ENCODE assay signal across 27 cellular contexts in genomic region chr1:7663451-7664146, GRCh38.
DNase-seq lines count a peak whose midpoint lies in the region; ATAC-seq, FAIRE-seq and TF ChIP-seq lines count a peak whose summit lies in the region.
"Had no signal": no experiment of that assay in that cellular context is flagged by ENCODE, and none has a peak within 500 bp of the region (broad histone marks: within the 10 kb centered on the region; RNA-seq: fewer than 3 reads in every experiment).

No MANE protein-coding gene starts in this region.

- no peak for FAIRE-seq in K562 (lab: Jason Lieb, UNC)
- FAIRE-seq: A549, GM12878, GM12892, GM18507 had no signal

- TF ChIP-seq POLR2A in K562 (conservative IDR thresholded peaks at IDR 0.05) = no peak
- no peak for TF ChIP-seq POLR2A in breast epithelium (IDR thresholded peaks at IDR 0.05)

- POLR2A ChIA-PET in K562 (lab: Yijun Ruan, JAX) = interaction anchor here (0.5 to 1.7 kb wide), 2 partner anchors 16 to 323 kb away, joined by 3 read pairs; no protein-coding TSS in a partner anchor
- POLR2A ChIA-PET in CD4-positive, alpha-beta memory T cell (lab: Charles Lee; ENCODE audit: partially characterized antibody) = no interaction called here

- H3K79me1 ChIP-seq in mesenchymal stem cell (replicated peaks; ENCODE audit: low read length, poor library complexity, severe bottlenecking) = no peaks in the 10 kb centered on the region
- H3K79me1 ChIP-seq in neuronal stem cell (ENCODE audit: low read depth, low read length) = no peaks in the 10 kb centered on the region

- H3K36me3 Mint-ChIP-seq in CD4-positive, alpha-beta memory T cell = no peaks in the 10 kb centered on the region
- H3K36me3 Mint-ChIP-seq: CD8-positive, alpha-beta memory T cell had no signal

- H4K91ac ChIP-seq in mesenchymal stem cell (ENCODE audit: low read length) = peak overlapping the region; percentile 6
- no peak overlapping the region for H4K91ac ChIP-seq in neuronal stem cell (ENCODE audit: low read depth, low read length, poor library complexity)

- intact Hi-C loops in Right ventricle myocardium inferior (cut with DNase I) = no loop called here
- intact Hi-C loops in left ventricle myocardium superior (cut with micrococcal nuclease) = no loop called here
- intact Hi-C loops in K562 (cut with micrococcal nuclease) = no loop called here
- intact Hi-C loops in CD4-positive, alpha-beta memory T cell (cut with micrococcal nuclease) = no loop called here
- intact Hi-C loops in breast epithelium (cut with DNase I; ENCODE audit: low total_unique reads) = loop anchor here (2.0 kb wide), 1 partner anchor 89 kb away; no protein-coding TSS in a partner anchor

- H4K8ac ChIP-seq in mesenchymal stem cell (ENCODE audit: low read length) (no peak overlapping the region), neuronal stem cell (ENCODE audit: low read depth, low read length) (no peak overlapping the region)

- no peak overlapping the region for H3K4me3 Mint-ChIP-seq in CD4-positive, alpha-beta memory T cell
- H3K4me3 Mint-ChIP-seq: B cell; CD4-positive, alpha-beta T cell; CD8-positive, alpha-beta memory T cell had no signal

- peak; percentile 58 for DNase-seq in Right ventricle myocardium inferior (ENCODE audit: missing footprints)
- no peak for DNase-seq in left ventricle myocardium superior
- DNase-seq in K562 (ENCODE audit: extremely low read depth in 1 of 4, low spot score in 3 of 4) = no peak
- DNase-seq in mesenchymal stem cell = no peak
- DNase-seq in neuronal stem cell (ENCODE audit: low spot score) = no peak
- no peak for DNase-seq in CD4-positive, alpha-beta memory T cell
- no peak for DNase-seq in activated naive CD4-positive, alpha-beta T cell (lab: John Stamatoyannopoulos, UW)
- no peak for DNase-seq in breast epithelium (ENCODE audit: low spot score in 2 of 2)
- DNase-seq: AML-193; CD4-positive, alpha-beta T cell; CD8-positive, alpha-beta memory T cell; COR-L47; DMS 273 treated with DMSO at 0.1 percent for 48 hours; DMS153; DMS53; DMS79; DND-41; EL; GDM1 had no signal

- H3K4me3 ChIP-seq in K562 (no peak overlapping the region), mesenchymal stem cell (ENCODE audit: insufficient read depth in 1 of 2, low read depth in 1 of 2, low read length in 2 of 2) (no peak overlapping the region), neuronal stem cell (ENCODE audit: low read length in 2 of 2) (no peak overlapping the region), breast epithelium (no peak overlapping the region)
- no peak overlapping the region for H3K4me3 ChIP-seq in CD4-positive, alpha-beta memory T cell (ENCODE audit: low read length in 2 of 2)
- H3K4me3 ChIP-seq: A549; BLaER1 treated with 17β-estradiol and CSF1 and Interleukin-3, amounts not matched to agents 10 nM and 100 nM; GM12878 had no signal

- H3K23ac ChIP-seq in mesenchymal stem cell (ENCODE audit: low read length in 2 of 2) (no peak overlapping the region), neuronal stem cell (ENCODE audit: low read depth, low read length, poor library complexity) (peak overlapping the region; percentile 65)

- H3K27ac ChIP-seq in K562 (ENCODE audit: extremely low read depth, low read depth, low read length) (no peak overlapping the region), mesenchymal stem cell (ENCODE audit: low read length, poor library complexity, severe bottlenecking) (no peak overlapping the region), neuronal stem cell (replicated peaks; ENCODE audit: low read length) (no peak overlapping the region), breast epithelium (no peak overlapping the region)
- H3K27ac ChIP-seq in CD4-positive, alpha-beta memory T cell (ENCODE audit: low read depth, low read length) = no peak overlapping the region
- H3K27ac ChIP-seq: 22Rv1; A549; BLaER1 treated with 17β-estradiol and CSF1 and Interleukin-3, amounts not matched to agents 10 nM and 100 nM; C4-2B had no signal

- H3K4ac ChIP-seq in mesenchymal stem cell (ENCODE audit: low read depth in 1 of 2, low read length in 2 of 2) = no peak overlapping the region
- peak overlapping the region; percentile 27 for H3K4ac ChIP-seq in neuronal stem cell (ENCODE audit: low read length)

- H3K27me3 ChIP-seq in K562 (ENCODE audit: control insufficient read depth in 2 of 2, insufficient read depth in 2 of 2, low read length in 2 of 2) (peaks cover 37 to 66% of the 10 kb centered on the region in 2 experiments; a peak in 4 of 5 replicates), mesenchymal stem cell (ENCODE audit: control insufficient read depth in 1 of 2, insufficient read depth in 1 of 2, low read length in 2 of 2) (peaks cover 17 to 27% of the 10 kb centered on the region in 2 experiments), neuronal stem cell (ENCODE audit: control insufficient read depth in 3 of 3, insufficient read depth in 3 of 3, low read depth in 1 of 3, low read length in 3 of 3) (peaks cover 0 to 7% (median 0%) of the 10 kb centered on the region in 3 experiments), breast epithelium (no peaks in the 10 kb centered on the region)
- H3K27me3 ChIP-seq in CD4-positive, alpha-beta memory T cell (ENCODE audit: insufficient read depth, low read length) = no peaks in the 10 kb centered on the region
- H3K27me3 ChIP-seq: BLaER1 treated with 17β-estradiol and CSF1 and Interleukin-3, amounts not matched to agents 10 nM and 100 nM had no signal

- 11% methylated on average over 38 of the region's 38 CpGs for WGBS in K562 (ENCODE audit: insufficient coverage, low coverage, missing lambda C conversion rate)
- 88% methylated on average over 38 of the region's 38 CpGs for WGBS in mesenchymal stem cell
- no CpG with 5 or more reads among the region's 38 CpGs for WGBS in neuronal stem cell (ENCODE audit: extremely low coverage in 2 of 2, insufficient read length in 2 of 2, insufficient replicate concordance in 1 of 2), 2 donors

- peak overlapping the region in 1 of 2 experiments; percentile 26; a peak in 1 of 4 replicates for H3K9ac ChIP-seq in K562 (ENCODE audit: insufficient read depth in 1 of 2, low read depth in 2 of 2, low read length in 2 of 2)
- H3K9ac ChIP-seq in mesenchymal stem cell (ENCODE audit: low read length) = no peak overlapping the region
- peak overlapping the region; percentile 24 for H3K9ac ChIP-seq in neuronal stem cell (ENCODE audit: low read depth, low read length, poor library complexity)
- H3K9ac ChIP-seq: BLaER1 treated with 17β-estradiol and CSF1 and Interleukin-3, amounts not matched to agents 10 nM and 100 nM had no signal

- ATAC-seq in Right ventricle myocardium inferior (no peak), left ventricle myocardium superior (no peak), K562 (no peak)
- ATAC-seq: A549, GM12878 had no signal

- H2BK12ac ChIP-seq in mesenchymal stem cell (ENCODE audit: low read length in 2 of 2) = no peak overlapping the region
- H2BK12ac ChIP-seq in neuronal stem cell (ENCODE audit: low read length) = no peak overlapping the region

- H3K4me1 Mint-ChIP-seq in CD4-positive, alpha-beta memory T cell = peaks cover 0 to 3% (median 0%) of the 10 kb centered on the region in 4 donors
- H3K4me1 Mint-ChIP-seq: B cell had no signal

- H3K18ac ChIP-seq in mesenchymal stem cell (ENCODE audit: low read depth in 1 of 2, low read length in 2 of 2) = no peak overlapping the region
- peak overlapping the region; percentile 57 for H3K18ac ChIP-seq in neuronal stem cell (ENCODE audit: low read length)

- no TSS peak for BruUV-seq in K562 (replicated peaks; lab: Mats Ljungman, UMichigan)

- in situ Hi-C loops in K562 (cut with MboI) = loop anchor here (10.0 to 25.0 kb wide), 2 partner anchors 351 to 649 kb away; partner anchors contain the start of gene SLC45A1

- H4K20me1 ChIP-seq in K562 (replicated peaks; ENCODE audit: control insufficient read depth, insufficient read depth, low read length) = peaks cover 28% of the 10 kb centered on the region
- H4K20me1 ChIP-seq: BLaER1 treated with 17β-estradiol and CSF1 and Interleukin-3, amounts not matched to agents 10 nM and 100 nM had no signal

- H3K36me3 ChIP-seq in K562 (ENCODE audit: control insufficient read depth, insufficient read depth, low read length) (no peaks in the 10 kb centered on the region), mesenchymal stem cell (ENCODE audit: control insufficient read depth in 1 of 2, insufficient read depth in 2 of 2, low read depth in 1 of 2, low read length in 2 of 2) (peaks cover 0 to 11% of the 10 kb centered on the region in 2 experiments), neuronal stem cell (replicated peaks in 1 of 2; ENCODE audit: control insufficient read depth in 2 of 2, insufficient read depth in 2 of 2, low read length in 2 of 2) (no peaks in the 10 kb centered on the region), breast epithelium (no peaks in the 10 kb centered on the region)
- H3K36me3 ChIP-seq in CD4-positive, alpha-beta memory T cell (ENCODE audit: insufficient read depth, low read length) = no peaks in the 10 kb centered on the region
- H3K36me3 ChIP-seq: BLaER1 treated with 17β-estradiol and CSF1 and Interleukin-3, amounts not matched to agents 10 nM and 100 nM had no signal

- H3K9me1 ChIP-seq in K562 (ENCODE audit: control insufficient read depth, insufficient read depth, low read length) = no peaks in the 10 kb centered on the region

- peaks cover 0 to 26% of the 10 kb centered on the region in 2 experiments; a peak in 2 of 5 replicates for H3K4me1 ChIP-seq in K562 (replicated peaks in 1 of 2; ENCODE audit: control insufficient read depth in 2 of 2, insufficient read depth in 2 of 2, low read length in 2 of 2)
- H3K4me1 ChIP-seq in mesenchymal stem cell (ENCODE audit: control insufficient read depth, insufficient read depth, low read depth, low read length) = peaks cover 2% of the 10 kb centered on the region
- H3K4me1 ChIP-seq in neuronal stem cell (ENCODE audit: control insufficient read depth in 2 of 2, insufficient read depth in 1 of 2, low read depth in 1 of 2, low read length in 2 of 2) = peaks cover 8 to 12% of the 10 kb centered on the region in 2 donors
- no peaks in the 10 kb centered on the region for H3K4me1 ChIP-seq in CD4-positive, alpha-beta memory T cell (ENCODE audit: insufficient read depth, low read length)
- no peaks in the 10 kb centered on the region for H3K4me1 ChIP-seq in breast epithelium
- H3K4me1 ChIP-seq: A549 had no signal

- H3K14ac ChIP-seq in mesenchymal stem cell (ENCODE audit: low read length in 2 of 2) (no peak overlapping the region), neuronal stem cell (ENCODE audit: low read length) (no peak overlapping the region)

- H2BK120ac ChIP-seq in mesenchymal stem cell (ENCODE audit: low read depth, low read length) (no peak overlapping the region), neuronal stem cell (ENCODE audit: low read depth, low read length) (no peak overlapping the region)

- H3K9me3 Mint-ChIP-seq in CD4-positive, alpha-beta memory T cell = no peaks in the 10 kb centered on the region
- H3K9me3 Mint-ChIP-seq: CD4-positive, alpha-beta T cell; CD8-positive, alpha-beta memory T cell had no signal

- no peak overlapping the region for H2AFZ ChIP-seq in K562 (ENCODE audit: low read depth, low read length)
- no peak overlapping the region for H2AFZ ChIP-seq in mesenchymal stem cell (ENCODE audit: low read depth, low read length)
- no peak overlapping the region for H2AFZ ChIP-seq in neuronal stem cell (ENCODE audit: low read length)

- no peak for TF ChIP-seq EP300 in K562 (IDR thresholded peaks at IDR 0.05; ENCODE audit: low read length)

- no peak overlapping the region for H3K27ac Mint-ChIP-seq in CD4-positive, alpha-beta memory T cell
- H3K27ac Mint-ChIP-seq: B cell; CD4-positive, alpha-beta T cell; CD8-positive, alpha-beta memory T cell had no signal

- CTCF ChIA-PET in K562 (lab: Yijun Ruan, JAX; ENCODE audit: low intra/inter-chr PET ratio) = no interaction called here
- CTCF ChIA-PET in CD4-positive, alpha-beta memory T cell (lab: Charles Lee; ENCODE audit: partially characterized antibody) = interaction anchor here (1.1 to 13.8 kb wide), 2 partner anchors 9 to 86 kb away, joined by 4 to 468 read pairs; no protein-coding TSS in a partner anchor

- H2AK5ac ChIP-seq in mesenchymal stem cell (ENCODE audit: low read length, severe bottlenecking) (no peak overlapping the region), neuronal stem cell (ENCODE audit: low read depth, low read length) (peak overlapping the region; percentile 73)

- no peaks in the 10 kb centered on the region for H3K79me2 ChIP-seq in K562 (ENCODE audit: control insufficient read depth, insufficient read depth, low read length)

- H2BK5ac ChIP-seq in mesenchymal stem cell (ENCODE audit: low read depth, low read length, poor library complexity, severe bottlenecking) (no peak overlapping the region), neuronal stem cell (ENCODE audit: low read length) (peak overlapping the region; percentile 29)

- H3K4me2 ChIP-seq in K562 (ENCODE audit: insufficient read depth, low read length) = no peak overlapping the region
- no peak overlapping the region for H3K4me2 ChIP-seq in mesenchymal stem cell (ENCODE audit: low read length, poor library complexity, severe bottlenecking)
- no peak overlapping the region for H3K4me2 ChIP-seq in neuronal stem cell (ENCODE audit: insufficient read depth, low read length, poor library complexity, severe bottlenecking)
- H3K4me2 ChIP-seq: A549 had no signal

- H3K27me3 Mint-ChIP-seq in CD4-positive, alpha-beta memory T cell = peaks cover 0 to 2% of the 10 kb centered on the region in 2 donors
- H3K27me3 Mint-ChIP-seq: CD4-positive, alpha-beta T cell; CD8-positive, alpha-beta memory T cell had no signal

- no peak for TF ChIP-seq RAD21 in K562 (CRISPR knock-in tag; conservative IDR thresholded peaks at IDR 0.05 in 1 of 2, IDR thresholded peaks at IDR 0.05 in 1 of 2)

- TF ChIP-seq CTCF in K562 (IDR thresholded peaks at IDR 0.05 in 2 of 3, conservative IDR thresholded peaks at IDR 0.05 in 1 of 3; ENCODE audit: insufficient read depth in 2 of 3, low read depth in 1 of 3, low read length in 3 of 3) = no peak
- no peak for TF ChIP-seq CTCF in breast epithelium (IDR thresholded peaks at IDR 0.05)

- H2BK15ac ChIP-seq in mesenchymal stem cell (ENCODE audit: low read depth, poor library complexity, severe bottlenecking) = no peak overlapping the region
- no peak overlapping the region for H2BK15ac ChIP-seq in neuronal stem cell (ENCODE audit: low read length)

- H3K9me3 ChIP-seq in K562 (replicated peaks; ENCODE audit: control insufficient read depth, insufficient read depth, low read depth, low read length) (no peaks in the 10 kb centered on the region), mesenchymal stem cell (ENCODE audit: control insufficient read depth, low read length) (no peaks in the 10 kb centered on the region), neuronal stem cell (replicated peaks in 1 of 2; ENCODE audit: control insufficient read depth in 2 of 2, insufficient read depth in 1 of 2, low read depth in 1 of 2, low read length in 2 of 2) (no peaks in the 10 kb centered on the region), breast epithelium (no peaks in the 10 kb centered on the region)
- no peaks in the 10 kb centered on the region for H3K9me3 ChIP-seq in CD4-positive, alpha-beta memory T cell (ENCODE audit: control insufficient read depth in 1 of 2, low read length in 2 of 2)
- H3K9me3 ChIP-seq: A549 had no signal
